Comparison of ENCODE assay signal across 9 cellular contexts in the genomic region with DNA sequence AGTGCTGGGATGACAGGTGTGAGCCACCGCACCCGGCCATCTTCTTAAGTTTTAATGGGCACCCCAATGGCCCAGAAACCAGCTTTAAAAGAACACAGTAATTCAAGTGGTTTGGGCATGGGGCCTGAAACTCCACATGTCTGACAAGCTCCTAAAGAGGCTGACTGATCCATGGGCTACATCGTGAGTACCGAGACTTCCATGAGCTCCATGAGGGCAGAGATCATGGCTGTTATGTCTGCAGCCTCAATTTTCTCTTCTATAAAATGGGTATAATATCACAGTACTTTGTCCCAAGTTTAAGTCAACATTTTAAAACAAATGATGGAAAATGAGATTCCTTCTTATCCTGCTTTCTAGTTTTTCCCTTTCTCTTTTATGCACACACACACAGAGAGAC.
"Had no signal": no experiment of that assay in that cellular context is flagged by ENCODE, and none has a peak within 500 bp of the region (broad histone marks: within the 10 kb centered on the region; RNA-seq: fewer than 3 reads in every experiment).

No MANE protein-coding gene starts in this region.

- DNase-seq: H9, HCEC 1CT, IMR-90, Karpas-422, KBM-7 had no signal

- FAIRE-seq: H1, H54 had no signal

- H3K27ac ChIP-seq: HL-60 had no signal

- H2AFZ ChIP-seq: GM23338 had no signal

- H3K4me3 ChIP-seq: GM23338 had no signal

- ATAC-seq: GM23338 had no signal

- H3K4me2 ChIP-seq: GM23338 had no signal
